ENCODE assay signal across 8 cellular contexts in genomic region chr1:146266179-146266748, GRCh38. TPM values are rescaled to one million over a fixed set of nuclear protein-coding genes. Genes with fewer than 3 reads are reported as not detected.
A peak's percentile ranks its signal among the peaks of the same experiment; 100 is the strongest.
DNase-seq lines count a peak whose midpoint lies in the region; ATAC-seq and TF ChIP-seq lines count a peak whose summit lies in the region.
"Not testable (repeated sequence)": the region's sequence is repeated elsewhere in the genome, so short reads cannot be mapped to it uniquely, and the experiment has no call there.

No MANE protein-coding gene starts in this region.

- not testable (repeated sequence) for H3K79me2 ChIP-seq in DND-41 (ENCODE audit: insufficient read depth, low read length)

- not testable (repeated sequence) for H3K4me2 ChIP-seq in DND-41 (ENCODE audit: insufficient read depth, low read length)

- not testable (repeated sequence) for H3K27ac ChIP-seq in DND-41 (ENCODE audit: low read length)

- not testable (repeated sequence) for H3K9me3 Mint-ChIP-seq in activated CD4-positive, alpha-beta T cell treated with anti-CD3 and anti-CD28 coated beads for 36 hours (ENCODE audit: low read depth); activated CD8-positive, alpha-beta T cell treated with anti-CD3 and anti-CD28 coated beads for 36 hours; activated naive CD4-positive, alpha-beta T cell treated with anti-CD3 and anti-CD28 coated beads, Interleukin-2, amount 50 U/mL, for 72 hours; effector memory CD8-positive, alpha-beta T cell; stimulated activated memory B cell treated with anti-CD40 and anti-IgM and Interleukin-4, amounts not matched to agents 10 μg/mL and 1 μg/mL and 100 μg/mL, for 72 hours; stimulated activated naive CD8-positive, alpha-beta T cell treated with anti-CD3 and anti-CD28 coated beads, Interleukin-15, amount 100 ng/mL, for 72 hours

- not testable (repeated sequence) for H3K4me3 Mint-ChIP-seq in activated CD4-positive, alpha-beta T cell treated with anti-CD3 and anti-CD28 coated beads for 36 hours; activated CD8-positive, alpha-beta T cell treated with anti-CD3 and anti-CD28 coated beads for 36 hours; effector memory CD8-positive, alpha-beta T cell; stimulated activated memory B cell treated with anti-CD40 and anti-IgM and Interleukin-4, amounts not matched to agents 10 μg/mL and 1 μg/mL and 100 μg/mL, for 72 hours; stimulated activated naive CD8-positive, alpha-beta T cell treated with anti-CD3 and anti-CD28 coated beads, Interleukin-15, amount 100 ng/mL, for 72 hours

- TF ChIP-seq CTCF in DND-41 (IDR thresholded peaks at IDR 0.05; ENCODE audit: borderline replicate concordance, extremely low read depth, low read length, poor library complexity, severe bottlenecking); activated CD8-positive, alpha-beta T cell treated with anti-CD3 and anti-CD28 coated beads for 36 hours (IDR thresholded peaks at IDR 0.05): not testable (repeated sequence)

- POLR2A ChIA-PET in activated CD4-positive, alpha-beta T cell treated with anti-CD3 and anti-CD28 coated beads for 36 hours (lab: Charles Lee); activated CD8-positive, alpha-beta T cell treated with anti-CD3 and anti-CD28 coated beads for 36 hours (lab: Charles Lee): not testable (repeated sequence)

- not testable (repeated sequence) for H2AFZ ChIP-seq in DND-41 (ENCODE audit: low read depth, low read length)

- not testable (repeated sequence) for H3K9me3 ChIP-seq in DND-41 (ENCODE audit: insufficient read depth, low read length, severe bottlenecking)

- peak; percentile 64 for ATAC-seq in DND-41 (ENCODE audit: insufficient read depth, low read depth)
- ATAC-seq in activated CD4-positive, alpha-beta T cell treated with anti-CD3 and anti-CD28 coated beads for 36 hours = peak; percentile 36
- ATAC-seq in activated CD8-positive, alpha-beta T cell treated with anti-CD3 and anti-CD28 coated beads for 36 hours = peak; percentile 60
- ATAC-seq in activated naive CD4-positive, alpha-beta T cell treated with anti-CD3 and anti-CD28 coated beads, Interleukin-2, amount 50 U/mL, for 72 hours = peak; percentile 32 to 45
- peak; percentile 21 for ATAC-seq in effector memory CD8-positive, alpha-beta T cell (replicated peaks)
- peak; percentile 65 for ATAC-seq in stimulated activated memory B cell treated with anti-CD40 and anti-IgM and Interleukin-4, amounts not matched to agents 10 μg/mL and 1 μg/mL and 100 μg/mL, for 72 hours
- ATAC-seq in stimulated activated naive CD8-positive, alpha-beta T cell treated with anti-CD3 and anti-CD28 coated beads, Interleukin-15, amount 100 ng/mL, for 72 hours = peak; percentile 94

- H4K20me1 ChIP-seq in DND-41 (ENCODE audit: insufficient read depth, low read length) = not testable (repeated sequence)

- not testable (repeated sequence) for H3K4me1 Mint-ChIP-seq in activated CD4-positive, alpha-beta T cell treated with anti-CD3 and anti-CD28 coated beads for 36 hours; activated CD8-positive, alpha-beta T cell treated with anti-CD3 and anti-CD28 coated beads for 36 hours (ENCODE audit: low read depth); effector memory CD8-positive, alpha-beta T cell (ENCODE audit: low read depth in 2 of 2); stimulated activated memory B cell treated with anti-CD40 and anti-IgM and Interleukin-4, amounts not matched to agents 10 μg/mL and 1 μg/mL and 100 μg/mL, for 72 hours; stimulated activated naive CD8-positive, alpha-beta T cell treated with anti-CD3 and anti-CD28 coated beads, Interleukin-15, amount 100 ng/mL, for 72 hours

- H3K36me3 Mint-ChIP-seq in activated CD4-positive, alpha-beta T cell treated with anti-CD3 and anti-CD28 coated beads for 36 hours (ENCODE audit: low read depth); activated CD8-positive, alpha-beta T cell treated with anti-CD3 and anti-CD28 coated beads for 36 hours (ENCODE audit: low read depth); activated naive CD4-positive, alpha-beta T cell treated with anti-CD3 and anti-CD28 coated beads, Interleukin-2, amount 50 U/mL, for 72 hours; effector memory CD8-positive, alpha-beta T cell (ENCODE audit: insufficient read depth); stimulated activated memory B cell treated with anti-CD40 and anti-IgM and Interleukin-4, amounts not matched to agents 10 μg/mL and 1 μg/mL and 100 μg/mL, for 72 hours: not testable (repeated sequence)

- H3K27me3 ChIP-seq in DND-41 (ENCODE audit: insufficient read depth, low read length, poor library complexity) = not testable (repeated sequence)

- H3K27me3 Mint-ChIP-seq in activated CD4-positive, alpha-beta T cell treated with anti-CD3 and anti-CD28 coated beads for 36 hours; activated CD8-positive, alpha-beta T cell treated with anti-CD3 and anti-CD28 coated beads for 36 hours; effector memory CD8-positive, alpha-beta T cell; stimulated activated memory B cell treated with anti-CD40 and anti-IgM and Interleukin-4, amounts not matched to agents 10 μg/mL and 1 μg/mL and 100 μg/mL, for 72 hours; stimulated activated naive CD8-positive, alpha-beta T cell treated with anti-CD3 and anti-CD28 coated beads, Interleukin-15, amount 100 ng/mL, for 72 hours: not testable (repeated sequence)

- CTCF ChIA-PET in activated CD4-positive, alpha-beta T cell treated with anti-CD3 and anti-CD28 coated beads for 36 hours (lab: Charles Lee); activated CD8-positive, alpha-beta T cell treated with anti-CD3 and anti-CD28 coated beads for 36 hours (lab: Charles Lee): not testable (repeated sequence)

- H3K9ac ChIP-seq in DND-41 (ENCODE audit: low read depth, low read length) = not testable (repeated sequence)

- not testable (repeated sequence) for H3K4me3 ChIP-seq in DND-41 (ENCODE audit: low read depth in 1 of 2, low read length in 2 of 2)

- not testable (repeated sequence) for DNase-seq in DND-41; activated CD8-positive, alpha-beta T cell treated with anti-CD3 and anti-CD28 coated beads for 36 hours; activated naive CD4-positive, alpha-beta T cell treated with anti-CD3 and anti-CD28 coated beads, Interleukin-2, amount 50 U/mL, for 72 hours (ENCODE audit: low spot score in 2 of 2); effector memory CD8-positive, alpha-beta T cell; stimulated activated naive CD8-positive, alpha-beta T cell treated with anti-CD3 and anti-CD28 coated beads, Interleukin-15, amount 100 ng/mL, for 72 hours
- peak; percentile 2 for DNase-seq in activated CD4-positive, alpha-beta T cell treated with anti-CD3 and anti-CD28 coated beads for 36 hours
- DNase-seq in activated T-cell treated with anti-CD3 and anti-CD28 coated beads, Interleukin-2, amount 50 U/mL, for 1 hour = peak; percentile 4

- intact Hi-C loops in activated CD4-positive, alpha-beta T cell treated with anti-CD3 and anti-CD28 coated beads for 36 hours (cut with DNase I, micrococcal nuclease); activated CD8-positive, alpha-beta T cell treated with anti-CD3 and anti-CD28 coated beads for 36 hours (cut with micrococcal nuclease): not testable (repeated sequence)

- H3K27ac Mint-ChIP-seq in activated CD4-positive, alpha-beta T cell treated with anti-CD3 and anti-CD28 coated beads for 36 hours; activated CD8-positive, alpha-beta T cell treated with anti-CD3 and anti-CD28 coated beads for 36 hours; activated naive CD4-positive, alpha-beta T cell treated with anti-CD3 and anti-CD28 coated beads, Interleukin-2, amount 50 U/mL, for 72 hours; effector memory CD8-positive, alpha-beta T cell; stimulated activated memory B cell treated with anti-CD40 and anti-IgM and Interleukin-4, amounts not matched to agents 10 μg/mL and 1 μg/mL and 100 μg/mL, for 72 hours; stimulated activated naive CD8-positive, alpha-beta T cell treated with anti-CD3 and anti-CD28 coated beads, Interleukin-15, amount 100 ng/mL, for 72 hours: not testable (repeated sequence)

- not testable (repeated sequence) for H3K36me3 ChIP-seq in DND-41 (ENCODE audit: insufficient read depth, low read length)

- not testable (repeated sequence) for H3K4me1 ChIP-seq in DND-41 (ENCODE audit: insufficient read depth, low read length)

RNA-seq across cellular contexts. Expression of gene NOTCH2NLA, which starts 37.4 kb away (rescaled TPM):
- 10 to 100 TPM; 19.2 to 20.2 TPM for total RNA-seq in activated CD4-positive, alpha-beta T cell treated with anti-CD3 and anti-CD28 coated beads for 36 hours
- 10 to 100 TPM; 19.2 to 21.9 TPM for total RNA-seq in activated CD8-positive, alpha-beta T cell treated with anti-CD3 and anti-CD28 coated beads for 36 hours
- 10 to 100 TPM; 33.9 to 37.6 TPM for total RNA-seq in activated naive CD4-positive, alpha-beta T cell treated with anti-CD3 and anti-CD28 coated beads, Interleukin-2, amount 50 U/mL, for 72 hours

Comparison
In these comparisons a context has a peak if more than half of its experiments do, and no peak if none do; other contexts are left out.
1. ATAC-seq: peak in every context shown above with its lines; median percentile 94 in stimulated activated naive CD8-positive, alpha-beta T cell treated with anti-CD3 and anti-CD28 coated beads, Interleukin-15, amount 100 ng/mL, for 72 hours; 65 in stimulated activated memory B cell treated with anti-CD40 and anti-IgM and Interleukin-4, amounts not matched to agents 10 μg/mL and 1 μg/mL and 100 μg/mL, for 72 hours; 64 in DND-41; 60 in activated CD8-positive, alpha-beta T cell treated with anti-CD3 and anti-CD28 coated beads for 36 hours; 38 in activated naive CD4-positive, alpha-beta T cell treated with anti-CD3 and anti-CD28 coated beads, Interleukin-2, amount 50 U/mL, for 72 hours; 36 in activated CD4-positive, alpha-beta T cell treated with anti-CD3 and anti-CD28 coated beads for 36 hours; 21 in effector memory CD8-positive, alpha-beta T cell.